In the genomic region with DNA sequence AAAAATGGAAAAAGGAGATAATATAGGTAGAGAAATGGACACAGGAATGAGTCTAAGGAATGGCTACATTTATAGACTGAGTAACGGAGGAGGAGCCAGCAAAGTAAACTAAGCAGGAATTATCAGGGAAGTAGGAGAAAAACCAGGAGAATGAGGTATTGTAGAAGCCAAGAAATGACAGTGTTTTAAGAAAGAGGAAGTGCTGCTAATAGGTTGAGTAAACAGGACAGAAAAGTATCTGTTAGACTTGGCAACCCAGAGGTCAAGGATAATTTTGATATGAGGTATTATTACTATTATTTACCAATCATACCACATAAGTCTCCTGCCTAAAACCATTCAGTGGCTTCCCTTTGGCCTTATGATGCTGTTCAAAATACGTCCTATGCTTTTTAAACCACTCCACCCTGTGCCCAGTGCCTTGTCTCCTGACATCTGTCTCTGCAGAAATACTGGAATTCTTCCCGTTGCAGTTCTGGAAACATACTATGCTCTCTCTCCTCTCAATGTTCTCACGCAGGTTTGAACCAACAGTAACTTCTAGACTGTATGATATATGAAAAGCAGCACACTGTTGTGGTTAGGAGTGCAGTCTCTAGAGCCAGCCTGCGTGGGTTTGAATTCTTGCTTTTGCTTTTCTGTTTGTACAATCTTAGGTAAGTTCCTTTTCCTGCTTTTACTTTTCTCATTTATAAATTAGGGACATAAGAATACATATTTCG, we compare ENCODE assay signal across 11 cellular contexts. TPM values are rescaled to one million over a fixed set of nuclear protein-coding genes. Genes with fewer than 3 reads are reported as not detected.
DNase-seq lines count a peak whose midpoint lies in the region; ATAC-seq and TF ChIP-seq lines count a peak whose summit lies in the region.
"Had no signal": no experiment of that assay in that cellular context is flagged by ENCODE, and none has a peak within 500 bp of the region (broad histone marks: within the 10 kb centered on the region; RNA-seq: fewer than 3 reads in every experiment).

No MANE protein-coding gene starts in this region.

- no peaks in the 10 kb centered on the region for H3K27me3 ChIP-seq in Karpas-422 (ENCODE audit: low read length)
- H3K27me3 ChIP-seq: Peyer's patch had no signal

- ATAC-seq in HG02623 (IDR thresholded peaks at IDR 0.05; ENCODE audit: unreplicated experiment) (peak; percentile 73), natural killer cell (no peak)
- peak; percentile 79 for ATAC-seq in stimulated activated memory B cell treated with anti-CD40 and anti-IgM and Interleukin-4, amounts not matched to agents 10 μg/mL and 1 μg/mL and 100 μg/mL, for 72 hours

- H3K36me3 ChIP-seq in Karpas-422 (ENCODE audit: insufficient read depth, low read length), result no peaks in the 10 kb centered on the region
- H3K36me3 ChIP-seq: Peyer's patch had no signal

- H3K9me2 ChIP-seq in Karpas-422 (replicated peaks; ENCODE audit: insufficient read depth, low read length), result no peaks in the 10 kb centered on the region

- H2AFZ ChIP-seq in Karpas-422 (ENCODE audit: low read length), result no peak overlapping the region

- DNase-seq in NOMO-1 treated with DMSO at 0.1 percent for 48 hours (lab: John Stamatoyannopoulos, UW; ENCODE audit: unreplicated experiment) (peak; percentile 39), NOMO-1 treated with dmso at 0.1 percent for 144 hours (lab: John Stamatoyannopoulos, UW; ENCODE audit: unreplicated experiment) (no peak), Karpas-422 (peak; percentile 31), NCI-H2029 (lab: John Stamatoyannopoulos, UW) (no peak), natural killer cell (no peak), progenitor cell of endocrine pancreas (ENCODE audit: low spot score, unreplicated experiment) (no peak)
- DNase-seq: 8988T, Peyer's patch had no signal

- peaks cover 26% of the 10 kb centered on the region for H3K4me1 Mint-ChIP-seq in stimulated activated memory B cell treated with anti-CD40 and anti-IgM and Interleukin-4, amounts not matched to agents 10 μg/mL and 1 μg/mL and 100 μg/mL, for 72 hours
- H3K4me1 Mint-ChIP-seq in natural killer cell (no peaks in the 10 kb centered on the region), progenitor cell of endocrine pancreas (ENCODE audit: low read depth) (no peaks in the 10 kb centered on the region)

- H4K20me1 ChIP-seq in Karpas-422 (ENCODE audit: insufficient read depth, low read depth, low read length), result no peaks in the 10 kb centered on the region

- H3K36me3 Mint-ChIP-seq in stimulated activated memory B cell treated with anti-CD40 and anti-IgM and Interleukin-4, amounts not matched to agents 10 μg/mL and 1 μg/mL and 100 μg/mL, for 72 hours, result no peaks in the 10 kb centered on the region
- H3K36me3 Mint-ChIP-seq in natural killer cell (no peaks in the 10 kb centered on the region), progenitor cell of endocrine pancreas (ENCODE audit: insufficient read depth) (no peaks in the 10 kb centered on the region)
- H3K36me3 Mint-ChIP-seq: IgD-negative memory B cell had no signal

- H3K27me3 Mint-ChIP-seq in stimulated activated memory B cell treated with anti-CD40 and anti-IgM and Interleukin-4, amounts not matched to agents 10 μg/mL and 1 μg/mL and 100 μg/mL, for 72 hours, result no peaks in the 10 kb centered on the region
- peaks cover 0 to 5% of the 10 kb centered on the region in 2 donors for H3K27me3 Mint-ChIP-seq in natural killer cell (ENCODE audit: low read depth in 2 of 2)
- H3K27me3 Mint-ChIP-seq in progenitor cell of endocrine pancreas, result no peaks in the 10 kb centered on the region

- H3K4me2 ChIP-seq in Karpas-422 (ENCODE audit: low read depth, low read length, poor library complexity, severe bottlenecking), result no peak overlapping the region

- intact Hi-C loops in natural killer cell (cut with micrococcal nuclease), result no loop called here

- H3K9me3 Mint-ChIP-seq in stimulated activated memory B cell treated with anti-CD40 and anti-IgM and Interleukin-4, amounts not matched to agents 10 μg/mL and 1 μg/mL and 100 μg/mL, for 72 hours, result peaks cover 8% of the 10 kb centered on the region
- H3K9me3 Mint-ChIP-seq in natural killer cell (no peaks in the 10 kb centered on the region), progenitor cell of endocrine pancreas (ENCODE audit: low read depth) (no peaks in the 10 kb centered on the region)

- no peaks in the 10 kb centered on the region for H3K79me2 ChIP-seq in Karpas-422 (ENCODE audit: low read length)

- H3K27ac Mint-ChIP-seq in stimulated activated memory B cell treated with anti-CD40 and anti-IgM and Interleukin-4, amounts not matched to agents 10 μg/mL and 1 μg/mL and 100 μg/mL, for 72 hours, result peak overlapping the region; percentile 36
- H3K27ac Mint-ChIP-seq in natural killer cell, result no peak overlapping the region
- no peak overlapping the region for H3K27ac Mint-ChIP-seq in progenitor cell of endocrine pancreas
- H3K27ac Mint-ChIP-seq: IgD-negative memory B cell had no signal

- no peak overlapping the region for H3K4me3 ChIP-seq in Karpas-422 (ENCODE audit: low read length)
- H3K4me3 ChIP-seq: Peyer's patch had no signal

- no peak overlapping the region for H3K4me3 Mint-ChIP-seq in stimulated activated memory B cell treated with anti-CD40 and anti-IgM and Interleukin-4, amounts not matched to agents 10 μg/mL and 1 μg/mL and 100 μg/mL, for 72 hours
- H3K4me3 Mint-ChIP-seq in natural killer cell (no peak overlapping the region), progenitor cell of endocrine pancreas (ENCODE audit: low read depth) (no peak overlapping the region)
- H3K4me3 Mint-ChIP-seq: IgD-negative memory B cell had no signal

- H3K27ac ChIP-seq in Karpas-422 (ENCODE audit: low read length), result no peak overlapping the region
- H3K27ac ChIP-seq: Peyer's patch had no signal

- no peaks in the 10 kb centered on the region for H3K9me3 ChIP-seq in Karpas-422 (ENCODE audit: low read length)
- H3K9me3 ChIP-seq: Peyer's patch had no signal

- H3K9ac ChIP-seq in Karpas-422 (ENCODE audit: low read length), result no peak overlapping the region

- peaks cover 4% of the 10 kb centered on the region; the same call in 1 of the 2 replicates for H3K4me1 ChIP-seq in Karpas-422 (ENCODE audit: low read length)
- H3K4me1 ChIP-seq: Peyer's patch had no signal

- TF ChIP-seq CTCF in natural killer cell (IDR thresholded peaks at IDR 0.05) (no peak), progenitor cell of endocrine pancreas (IDR thresholded peaks at IDR 0.05; ENCODE audit: unreplicated experiment) (no peak)

RNA-seq across cellular contexts. Expression of a gene that starts 24.6 kb away (rescaled TPM):
- total RNA-seq in Karpas-422 (2014; rRNA removed; shearing (Covaris generic); ENCODE audit: low replicate concordance), result 36.7 and 133 TPM in 2 replicates
- total RNA-seq in natural killer cell (10 to 100 TPM; 34.1 to 57.5 (median 42.1) TPM), progenitor cell of endocrine pancreas (23.4 and 25.9 TPM in 2 replicates)

Comparison
In these comparisons a context has a peak if more than half of its experiments do, and no peak if none do; other contexts are left out.
1. DNase-seq: peak in NOMO-1 treated with DMSO at 0.1 percent for 48 hours (single experiment) and Karpas-422 (single experiment); none in NOMO-1 treated with dmso at 0.1 percent for 144 hours (single experiment), NCI-H2029 (single experiment), natural killer cell (single experiment) and progenitor cell of endocrine pancreas (single experiment).
2. ATAC-seq: peak in HG02623 (single experiment) and stimulated activated memory B cell treated with anti-CD40 and anti-IgM and Interleukin-4, amounts not matched to agents 10 μg/mL and 1 μg/mL and 100 μg/mL, for 72 hours (single experiment); none in natural killer cell (0 of 3).